Comparison of ENCODE assay signal across 18 cellular contexts in the genomic region with DNA sequence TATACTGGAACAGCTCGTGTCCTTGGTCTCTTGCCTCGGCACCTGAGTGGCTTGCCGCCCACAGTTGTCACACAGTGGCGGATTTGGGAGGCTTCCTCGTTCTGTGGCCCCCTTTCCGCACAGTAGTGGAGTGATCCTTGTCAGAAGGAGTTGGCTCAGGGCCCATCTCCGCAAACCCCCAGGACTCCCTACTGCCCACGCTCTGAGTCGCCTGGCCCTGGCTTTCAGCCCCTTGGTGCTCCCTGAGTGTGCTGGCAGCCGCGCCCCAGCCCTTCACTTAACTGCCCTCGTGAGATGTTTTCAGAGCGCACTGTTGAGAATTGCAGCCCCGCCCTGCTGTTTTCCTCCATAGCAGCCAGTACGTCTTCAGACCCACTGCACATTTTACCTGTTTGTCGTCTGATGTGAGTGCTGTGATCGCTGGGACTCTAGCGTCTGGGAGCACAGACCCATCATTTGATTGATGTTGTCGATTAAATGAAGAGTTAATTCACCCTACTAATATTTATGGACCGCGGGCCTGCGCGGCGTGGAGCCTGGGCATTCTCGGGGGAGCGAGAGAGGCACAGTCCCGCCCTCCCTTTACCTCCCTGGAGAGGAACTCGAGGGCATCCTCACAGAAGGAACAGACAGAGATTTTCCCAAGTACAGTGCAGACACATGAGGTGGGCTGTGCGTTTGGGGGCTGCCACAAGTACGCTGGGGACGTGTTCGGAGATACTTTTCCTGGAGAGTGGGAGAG.
"Had no signal": no experiment of that assay in that cellular context is flagged by ENCODE, and none has a peak within 500 bp of the region (broad histone marks: within the 10 kb centered on the region; RNA-seq: fewer than 3 reads in every experiment).

No MANE protein-coding gene starts in this region.

- H3K27ac ChIP-seq: breast epithelium, pancreas, thoracic aorta had no signal

- H3K4me3 ChIP-seq: breast epithelium, pancreas, thoracic aorta had no signal

- ATAC-seq: esophagus mucosa; natural killer cell; pancreas; right cardiac atrium; stimulated activated effector memory CD8-positive, alpha-beta T cell treated with anti-CD3 and anti-CD28 coated beads, Interleukin-12 subunit alpha, Interleukin-12 subunit beta, amount 100 ng/mL, for 72 hours had no signal

- H3K4me1 Mint-ChIP-seq: central memory CD8-positive, alpha-beta T cell had no signal

- DNase-seq: activated CD4-positive, CD25-positive, alpha-beta regulatory T cell treated with anti-CD3 and anti-CD28 coated beads, Interleukin-2, amount 50 U/mL, for 72 hours; activated gamma-delta T cell treated with Interleukin-2 at 50 U/mL for 16 hours; activated T-cell treated with anti-CD3 and anti-CD28 coated beads, Interleukin-2, amount 50 U/mL, for 1 hour; amniotic stem cell; effector memory CD4-positive, alpha-beta T cell; foreskin melanocyte; hippocampal formation; midbrain; natural killer cell; pancreas; stimulated activated CD4-positive, alpha-beta T cell treated with anti-CD3 and anti-CD28 coated beads, Interleukin-12 subunit alpha, Interleukin-12 subunit beta, amount 100 ng/mL, for 4 hours had no signal

- H3K4me3 Mint-ChIP-seq: activated naive CD8-positive, alpha-beta T cell; central memory CD8-positive, alpha-beta T cell; natural killer cell; stimulated activated effector memory CD8-positive, alpha-beta T cell treated with anti-CD3 and anti-CD28 coated beads, Interleukin-12 subunit alpha, Interleukin-12 subunit beta, amount 100 ng/mL, for 72 hours had no signal

- H3K4me1 ChIP-seq: breast epithelium had no signal

- H3K9me3 Mint-ChIP-seq: central memory CD8-positive, alpha-beta T cell; natural killer cell; stimulated activated effector memory CD8-positive, alpha-beta T cell treated with anti-CD3 and anti-CD28 coated beads, Interleukin-12 subunit alpha, Interleukin-12 subunit beta, amount 100 ng/mL, for 72 hours had no signal

- H3K27ac Mint-ChIP-seq: activated naive CD8-positive, alpha-beta T cell; natural killer cell; stimulated activated effector memory CD8-positive, alpha-beta T cell treated with anti-CD3 and anti-CD28 coated beads, Interleukin-12 subunit alpha, Interleukin-12 subunit beta, amount 100 ng/mL, for 72 hours had no signal

- H3K27me3 Mint-ChIP-seq: activated naive CD8-positive, alpha-beta T cell; central memory CD8-positive, alpha-beta T cell had no signal

- H3K9me3 ChIP-seq: breast epithelium, pancreas, thoracic aorta had no signal

- H3K27me3 ChIP-seq: breast epithelium, pancreas had no signal
